17 cellular contexts compared by ENCODE assay signal in the genomic region with DNA sequence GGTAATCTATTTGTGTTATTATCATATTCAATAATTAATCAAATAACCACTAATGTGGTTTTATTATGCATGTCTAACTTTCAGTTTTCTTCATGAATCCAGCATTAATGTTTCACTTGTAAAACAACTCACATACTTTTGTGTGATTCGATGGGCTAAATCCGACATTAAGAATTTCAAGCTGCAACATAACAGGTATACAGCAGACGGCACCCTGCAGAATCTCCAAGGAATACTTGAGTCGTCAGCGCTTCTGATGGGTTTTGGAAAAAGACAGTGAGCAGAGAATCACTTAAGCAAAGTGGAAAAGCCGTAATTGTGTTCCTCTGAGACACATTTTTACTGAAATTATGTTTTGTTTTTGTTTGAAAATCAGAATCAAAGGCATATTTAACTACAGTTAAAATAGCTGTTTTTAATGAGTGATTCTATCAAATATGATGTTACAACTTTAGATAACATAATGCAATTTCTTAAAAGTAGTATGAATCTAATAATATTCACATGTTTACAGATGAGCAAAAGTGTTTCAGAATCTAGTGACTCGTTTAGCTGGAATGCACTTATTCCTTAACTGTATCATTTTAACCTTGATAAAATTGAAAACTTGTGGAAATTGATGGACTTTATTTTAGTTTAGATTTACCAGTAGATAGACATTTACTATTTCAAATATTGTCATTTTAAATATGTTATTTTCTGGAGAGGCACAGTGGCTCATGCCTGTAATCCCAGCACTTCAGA.
DNase-seq lines count a peak whose midpoint lies in the region; ATAC-seq and TF ChIP-seq lines count a peak whose summit lies in the region.
"Had no signal": no experiment of that assay in that cellular context is flagged by ENCODE, and none has a peak within 500 bp of the region (broad histone marks: within the 10 kb centered on the region; RNA-seq: fewer than 3 reads in every experiment).

No MANE protein-coding gene starts in this region.

- in situ Hi-C loops in gastrocnemius medialis (cut with MboI; ENCODE audit: low sequenced_read_pairs in 4 of 4) = no loop called here

- no peak for TF ChIP-seq POLR2A in gastrocnemius medialis (IDR thresholded peaks at IDR 0.05)

- H3K4me1 ChIP-seq in GM23338 (ENCODE audit: insufficient read depth) (no peaks in the 10 kb centered on the region), mesendoderm (ENCODE audit: control insufficient read depth, low read depth, low read length) (no peaks in the 10 kb centered on the region), gastrocnemius medialis (no peaks in the 10 kb centered on the region)

- POLR2A ChIA-PET in RWPE1 (lab: Yijun Ruan, JAX; ENCODE audit: low non-redundant PET) = no interaction called here

- H3K36me3 ChIP-seq in GM23338 (ENCODE audit: insufficient read depth) = no peaks in the 10 kb centered on the region
- no peaks in the 10 kb centered on the region for H3K36me3 ChIP-seq in mesendoderm (ENCODE audit: control insufficient read depth, insufficient read depth, low read length)
- H3K36me3 ChIP-seq in gastrocnemius medialis = no peaks in the 10 kb centered on the region

- intact Hi-C loops in gastrocnemius medialis (cut with DNase I; ENCODE audit: low total_unique reads) = no loop called here

- no peaks in the 10 kb centered on the region for H3K79me1 ChIP-seq in mesendoderm (ENCODE audit: low read length)

- ATAC-seq in GM23338 (no peak; the same call in 2 of the 3 replicates), HG03108 (IDR thresholded peaks at IDR 0.05; ENCODE audit: unreplicated experiment) (no peak), gastrocnemius medialis (no peak)
- ATAC-seq: K562, Panc1 had no signal

- CTCF ChIA-PET in RWPE1 (lab: Yijun Ruan, JAX) = interaction anchor here (0.6 to 0.7 kb wide), 2 partner anchors 66 to 1622 kb away, joined by 3 to 10 read pairs; no protein-coding TSS in a partner anchor

- no peak overlapping the region for H2BK5ac ChIP-seq in mesendoderm (ENCODE audit: low read length)

- H3K4me1 Mint-ChIP-seq in GM23338 = 0 out of 3 replicates have a peak, but pooled peaks cover under 1% of the 10 kb centered on the region
- no peaks in the 10 kb centered on the region for H3K4me1 Mint-ChIP-seq in chondrocyte (ENCODE audit: low read depth)

- H3K4me3 Mint-ChIP-seq in GM23338 (no peak overlapping the region), chondrocyte (ENCODE audit: unreplicated experiment) (no peak overlapping the region)

- H3K23ac ChIP-seq in mesendoderm (ENCODE audit: low read length) = no peak overlapping the region

- H2BK120ac ChIP-seq in mesendoderm (ENCODE audit: low read depth, low read length) = no peak overlapping the region

- TF ChIP-seq CTCF in GM23338 (conservative IDR thresholded peaks at IDR 0.05; ENCODE audit: low read depth in 2 of 2) (peak; percentile 40 to 42), RWPE1 (conservative IDR thresholded peaks at IDR 0.05; ENCODE audit: low read depth) (0 out of 2 replicates have a peak, but pooled peaks have one; percentile 10), chondrocyte (IDR thresholded peaks at IDR 0.05) (peak; percentile 26), gastrocnemius medialis (IDR thresholded peaks at IDR 0.05 in 4 of 5, conservative IDR thresholded peaks at IDR 0.05 in 1 of 5) (no peak)

- H3K9me2 ChIP-seq in GM23338 (ENCODE audit: insufficient read depth) = no peaks in the 10 kb centered on the region

- DNase-seq in GM23338 (ENCODE audit: low spot score) (peak; percentile 49), RWPE1 (ENCODE audit: low spot score) (peak; percentile 0), chondrocyte (ENCODE audit: low spot score) (no peak), mesendoderm (peak; percentile 46), gastrocnemius medialis (no peak), GM03348 (ENCODE audit: low spot score) (no peak)
- DNase-seq: COR-L47, DMS53, HCEC 1CT, MV-4-11, NCI-H1417 treated with DMSO at 0.1 percent for 48 hours, NCI-H2029, NCI-H510A, Right ventricle myocardium superior had no signal

- H3K4me2 ChIP-seq in GM23338 (no peak overlapping the region), mesendoderm (ENCODE audit: low read length) (no peak overlapping the region)

- H3K79me2 ChIP-seq in GM23338 (replicated peaks; ENCODE audit: insufficient read depth) (no peaks in the 10 kb centered on the region), mesendoderm (ENCODE audit: control insufficient read depth, insufficient read depth, low read length) (no peaks in the 10 kb centered on the region)

- H3K9me3 Mint-ChIP-seq in GM23338 = no peaks in the 10 kb centered on the region
- H3K9me3 Mint-ChIP-seq in chondrocyte (ENCODE audit: low read depth) = no peaks in the 10 kb centered on the region

- no peaks in the 10 kb centered on the region for H3K9me3 ChIP-seq in gastrocnemius medialis

- no peaks in the 10 kb centered on the region for H3F3A ChIP-seq in GM23338 (replicated peaks; ENCODE audit: low read depth)

- no peak overlapping the region for H3K4ac ChIP-seq in mesendoderm (ENCODE audit: low read depth, low read length)

- no peak overlapping the region for H4K8ac ChIP-seq in mesendoderm (ENCODE audit: low read depth, low read length)

- H2BK15ac ChIP-seq in mesendoderm (replicated peaks; ENCODE audit: low read depth) = no peak overlapping the region

- no peak overlapping the region for H3K9ac ChIP-seq in mesendoderm (ENCODE audit: low read length)

- no peak overlapping the region for H3K56ac ChIP-seq in mesendoderm (ENCODE audit: low read length)

- no peak overlapping the region for H3K27ac Mint-ChIP-seq in GM23338
- no peak overlapping the region for H3K27ac Mint-ChIP-seq in chondrocyte (ENCODE audit: unreplicated experiment)

- WGBS in mesendoderm (ENCODE audit: extremely low coverage, insufficient coverage, low lambda C conversion rate) = no CpG with 5 or more reads among the region's 7 CpGs

- no peak overlapping the region for H2AFZ ChIP-seq in GM23338

- H3K4me3 ChIP-seq in GM23338 (no peak overlapping the region), mesendoderm (ENCODE audit: low read length) (no peak overlapping the region), gastrocnemius medialis (no peak overlapping the region)
- H3K4me3 ChIP-seq: K562 had no signal

- no peak overlapping the region for H4K5ac ChIP-seq in mesendoderm (ENCODE audit: low read length)

- H3K27ac ChIP-seq in GM23338 (ENCODE audit: low read depth) (no peak overlapping the region), RWPE1 (no peak overlapping the region), mesendoderm (ENCODE audit: low read depth, low read length) (no peak overlapping the region), gastrocnemius medialis (no peak overlapping the region)

- H3K27me3 ChIP-seq in GM23338 (ENCODE audit: insufficient read depth) (no peaks in the 10 kb centered on the region), mesendoderm (ENCODE audit: insufficient read depth, low read length, poor library complexity) (no peaks in the 10 kb centered on the region), gastrocnemius medialis (no peaks in the 10 kb centered on the region)

- H3K27me3 Mint-ChIP-seq in GM23338 (ENCODE audit: insufficient read depth, low read depth, poor library complexity) (no peaks in the 10 kb centered on the region), chondrocyte (ENCODE audit: low read depth) (no peaks in the 10 kb centered on the region)

- H3K36me3 Mint-ChIP-seq in GM23338 (ENCODE audit: low read depth) = no peaks in the 10 kb centered on the region
- H3K36me3 Mint-ChIP-seq in chondrocyte (ENCODE audit: low read depth) = no peaks in the 10 kb centered on the region

- no peak overlapping the region for H2AK5ac ChIP-seq in mesendoderm (ENCODE audit: low read length)

- no peak overlapping the region for H3K18ac ChIP-seq in mesendoderm (ENCODE audit: low read length)

- H4K20me1 ChIP-seq in GM23338 (replicated peaks; ENCODE audit: insufficient read depth) = no peaks in the 10 kb centered on the region

TF ChIP-seq in GM23338, 12 proteins besides CTCF, POLR2A, EP300 and RAD21:
- no peak for TF ChIP-seq NANOG (IDR thresholded peaks at IDR 0.05; ENCODE audit: borderline replicate concordance)
- no peak for TF ChIP-seq JUNB (IDR thresholded peaks at IDR 0.05; ENCODE audit: unreplicated experiment)
- no peak for TF ChIP-seq POLR2AphosphoS5 (IDR thresholded peaks at IDR 0.05; ENCODE audit: low read depth)
- TF ChIP-seq ZNF331 (CRISPR knock-in tag; IDR thresholded peaks at IDR 0.05; ENCODE audit: low read depth) = no peak

Comparison
In these comparisons a context has a peak if more than half of its experiments do, and no peak if none do; other contexts are left out.
1. DNase-seq: peak in GM23338 (single experiment), RWPE1 (single experiment) and mesendoderm (single experiment); none in chondrocyte (single experiment), gastrocnemius medialis (0 of 2) and GM03348 (single experiment).
2. CTCF ChIP-seq: peak in GM23338 (2 of 2), RWPE1 (single experiment) and chondrocyte (single experiment); none in gastrocnemius medialis (0 of 5).